ENCODE assay signal across 20 cellular contexts in the genomic region with DNA sequence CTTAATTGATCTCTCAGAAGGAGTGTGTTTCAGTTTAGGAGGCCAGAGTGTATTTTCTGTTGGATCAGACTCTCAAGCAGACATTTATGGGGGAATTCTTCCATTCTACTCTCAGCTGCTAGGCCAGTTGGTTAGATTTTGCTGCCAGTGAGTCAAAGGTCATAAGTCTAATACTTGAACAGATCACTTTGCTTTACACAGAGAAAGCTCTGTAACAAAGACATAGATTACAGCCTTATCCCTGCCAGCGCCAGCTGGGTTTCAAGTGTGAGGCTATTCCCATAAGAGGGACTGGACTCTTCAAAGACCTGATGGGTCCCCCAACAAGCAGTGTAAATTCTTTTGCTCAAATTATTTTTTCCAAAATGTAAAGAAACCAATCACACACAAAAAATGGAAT.
A peak's percentile ranks its signal among the peaks of the same experiment; 100 is the strongest.
DNase-seq lines count a peak whose midpoint lies in the region; ATAC-seq and TF ChIP-seq lines count a peak whose summit lies in the region.
"Had no signal": no experiment of that assay in that cellular context is flagged by ENCODE, and none has a peak within 500 bp of the region (broad histone marks: within the 10 kb centered on the region; RNA-seq: fewer than 3 reads in every experiment).

No MANE protein-coding gene starts in this region.

- no peaks in the 10 kb centered on the region for H3K36me3 Mint-ChIP-seq in nephron progenitor cell (ENCODE audit: low read depth)
- H3K36me3 Mint-ChIP-seq in WTC11 = no peaks in the 10 kb centered on the region
- H3K36me3 Mint-ChIP-seq: naive B cell had no signal

- peaks cover 32% of the 10 kb centered on the region for H3K4me1 Mint-ChIP-seq in nephron progenitor cell
- no peaks in the 10 kb centered on the region for H3K4me1 Mint-ChIP-seq in WTC11
- H3K4me1 Mint-ChIP-seq: activated CD4-positive, alpha-beta memory T cell treated with anti-CD3 and anti-CD28 coated beads, Interleukin-2, amount 10 ng/mL, durations not matched to agents 7 days and 5 days; naive B cell had no signal

- no peak overlapping the region for H3K4me3 Mint-ChIP-seq in nephron progenitor cell
- H3K4me3 Mint-ChIP-seq in WTC11 = no peak overlapping the region
- H3K4me3 Mint-ChIP-seq: activated CD4-positive, alpha-beta memory T cell treated with anti-CD3 and anti-CD28 coated beads, Interleukin-2, amount 10 ng/mL, durations not matched to agents 7 days and 5 days; dendritic cell treated with granulocyte-macrophage colony-stimulating factor and Interleukin-4, amounts not matched to agents 40 ng/mL and 50 ng/mL, for 4 days; naive B cell had no signal

- H3K27ac ChIP-seq in right atrium auricular region (peak overlapping the region in 1 of 2 donors; percentile 20), uterus (peak overlapping the region; percentile 15 to 52)
- H3K27ac ChIP-seq: ascending aorta had no signal

- H3K9me3 Mint-ChIP-seq in nephron progenitor cell = peaks cover 3% of the 10 kb centered on the region
- H3K9me3 Mint-ChIP-seq in WTC11 = no peaks in the 10 kb centered on the region
- H3K9me3 Mint-ChIP-seq: activated T-helper 2 cell treated with anti-CD3 and anti-CD28 coated beads, Interferon-gamma antibody, Interleukin-2, Interleukin-4, amounts not matched to agents 10 μg/mL and 5 μg/mL and 100 μg/mL, durations not matched to agents 14 hours and 24 hours and 36 hours; dendritic cell treated with granulocyte-macrophage colony-stimulating factor and Interleukin-4, amounts not matched to agents 40 ng/mL and 50 ng/mL, for 4 days had no signal

- no peaks in the 10 kb centered on the region for H3K27me3 Mint-ChIP-seq in nephron progenitor cell (ENCODE audit: low read depth, poor library complexity)
- no peaks in the 10 kb centered on the region for H3K27me3 Mint-ChIP-seq in WTC11 (ENCODE audit: low read depth)
- H3K27me3 Mint-ChIP-seq: activated CD4-positive, alpha-beta memory T cell treated with anti-CD3 and anti-CD28 coated beads, Interleukin-2, amount 10 ng/mL, durations not matched to agents 7 days and 5 days; dendritic cell treated with granulocyte-macrophage colony-stimulating factor and Interleukin-4, amounts not matched to agents 40 ng/mL and 50 ng/mL, for 4 days; naive B cell had no signal

- no peak for TF ChIP-seq POLR2A in uterus (IDR thresholded peaks at IDR 0.05)

- POLR2A ChIA-PET in WTC11 (lab: Charles Lee) = no interaction called here

- H3K4me3 ChIP-seq in right atrium auricular region (no peak overlapping the region), choroid plexus epithelial cell (ENCODE audit: low read depth, low read length) (no peak overlapping the region), uterus (no peak overlapping the region)
- H3K4me3 ChIP-seq: ascending aorta, MG63, tibial artery had no signal

- peak; percentile 67 for ATAC-seq in Right ventricle myocardium superior (ENCODE audit: poor library complexity)
- ATAC-seq in HG03342 (IDR thresholded peaks at IDR 0.05; ENCODE audit: unreplicated experiment) = no peak
- ATAC-seq in WTC11 = no peak

- DNase-seq in Right ventricle myocardium superior (no peak), right atrium auricular region (ENCODE audit: low spot score) (no peak), choroid plexus epithelial cell (ENCODE audit: low read depth) (peak; percentile 38), nephron progenitor cell (no peak), uterus (no peak), WTC11 (ENCODE audit: low spot score) (no peak)
- no peak for DNase-seq in stimulated activated CD4-positive, alpha-beta T cell treated with anti-CD3 and anti-CD28 coated beads, Interleukin-15, amount 100 ng/mL, for 24 hours
- DNase-seq: ACHN; activated CD4-positive, alpha-beta memory T cell treated with anti-CD3 and anti-CD28 coated beads, Interleukin-2, amount 10 ng/mL, durations not matched to agents 7 days and 5 days; hippocampal formation; MG63; naive B cell; NCI-H2029 treated with DMSO at 0.1 percent for 48 hours; stimulated activated CD4-positive, alpha-beta T cell treated with anti-CD3 and anti-CD28 coated beads, Interleukin-2, amount 100 ng/mL, for 48 hours; stimulated activated CD8-positive, alpha-beta memory T cell treated with anti-CD3 and anti-CD28 coated beads, Interleukin-4, amount 100 ng/mL, for 48 hours; tibial artery had no signal

- intact Hi-C loops in Right ventricle myocardium superior (cut with DNase I) (loop anchor here (10.0 kb wide), 1 partner anchor 140 kb away; no protein-coding TSS in a partner anchor), uterus (cut with DNase I; ENCODE audit: low total_unique reads) (no loop called here)

- no peak for TF ChIP-seq CTCF in right atrium auricular region (IDR thresholded peaks at IDR 0.05)
- no peak for TF ChIP-seq CTCF in choroid plexus epithelial cell (conservative IDR thresholded peaks at IDR 0.05; ENCODE audit: low read depth, low read length)
- no peak for TF ChIP-seq CTCF in nephron progenitor cell (IDR thresholded peaks at IDR 0.05)
- TF ChIP-seq CTCF in uterus (IDR thresholded peaks at IDR 0.05) = no peak
- no peak for TF ChIP-seq CTCF in WTC11 (IDR thresholded peaks at IDR 0.05)

- peak overlapping the region; percentile 91 for H3K27ac Mint-ChIP-seq in nephron progenitor cell
- H3K27ac Mint-ChIP-seq in WTC11 = no peak overlapping the region
- H3K27ac Mint-ChIP-seq: activated CD4-positive, alpha-beta memory T cell treated with anti-CD3 and anti-CD28 coated beads, Interleukin-2, amount 10 ng/mL, durations not matched to agents 7 days and 5 days; activated T-helper 2 cell treated with anti-CD3 and anti-CD28 coated beads, Interferon-gamma antibody, Interleukin-2, Interleukin-4, amounts not matched to agents 10 μg/mL and 5 μg/mL and 100 μg/mL, durations not matched to agents 14 hours and 24 hours and 36 hours; dendritic cell treated with granulocyte-macrophage colony-stimulating factor and Interleukin-4, amounts not matched to agents 40 ng/mL and 50 ng/mL, for 4 days; naive B cell had no signal

- H3K36me3 ChIP-seq in right atrium auricular region = no peaks in the 10 kb centered on the region
- no peaks in the 10 kb centered on the region for H3K36me3 ChIP-seq in uterus
- H3K36me3 ChIP-seq: ascending aorta, MG63, tibial artery had no signal

- CTCF ChIA-PET in WTC11 (lab: Charles Lee) = no interaction called here

- H3K27me3 ChIP-seq in right atrium auricular region (no peaks in the 10 kb centered on the region), uterus (no peaks in the 10 kb centered on the region)
- H3K27me3 ChIP-seq: ascending aorta, MG63, tibial artery had no signal

- H3K9me3 ChIP-seq in right atrium auricular region = no peaks in the 10 kb centered on the region
- no peaks in the 10 kb centered on the region for H3K9me3 ChIP-seq in uterus
- H3K9me3 ChIP-seq: ascending aorta, MG63, tibial artery had no signal

- H3K4me1 ChIP-seq in right atrium auricular region (peaks cover 0 to 10% of the 10 kb centered on the region in 2 donors), uterus (no peaks in the 10 kb centered on the region)
- H3K4me1 ChIP-seq: ascending aorta had no signal

TF ChIP-seq in WTC11, 78 proteins besides CTCF, POLR2A, EP300 and RAD21 (continues in another document):
- TF ChIP-seq CREM (CRISPR knock-in tag; IDR thresholded peaks at IDR 0.05) = no peak
- no peak for TF ChIP-seq ETV6 (CRISPR knock-in tag; IDR thresholded peaks at IDR 0.05)
- no peak for TF ChIP-seq NR3C1 (CRISPR knock-in tag; conservative IDR thresholded peaks at IDR 0.05; ENCODE audit: low read depth)
- no peak for TF ChIP-seq E2F1 (CRISPR knock-in tag; IDR thresholded peaks at IDR 0.05)
- no peak for TF ChIP-seq ZNF671 (CRISPR knock-in tag; IDR thresholded peaks at IDR 0.05)
- TF ChIP-seq SOX15 (CRISPR knock-in tag; IDR thresholded peaks at IDR 0.05) = no peak
- TF ChIP-seq, protein P1, sequence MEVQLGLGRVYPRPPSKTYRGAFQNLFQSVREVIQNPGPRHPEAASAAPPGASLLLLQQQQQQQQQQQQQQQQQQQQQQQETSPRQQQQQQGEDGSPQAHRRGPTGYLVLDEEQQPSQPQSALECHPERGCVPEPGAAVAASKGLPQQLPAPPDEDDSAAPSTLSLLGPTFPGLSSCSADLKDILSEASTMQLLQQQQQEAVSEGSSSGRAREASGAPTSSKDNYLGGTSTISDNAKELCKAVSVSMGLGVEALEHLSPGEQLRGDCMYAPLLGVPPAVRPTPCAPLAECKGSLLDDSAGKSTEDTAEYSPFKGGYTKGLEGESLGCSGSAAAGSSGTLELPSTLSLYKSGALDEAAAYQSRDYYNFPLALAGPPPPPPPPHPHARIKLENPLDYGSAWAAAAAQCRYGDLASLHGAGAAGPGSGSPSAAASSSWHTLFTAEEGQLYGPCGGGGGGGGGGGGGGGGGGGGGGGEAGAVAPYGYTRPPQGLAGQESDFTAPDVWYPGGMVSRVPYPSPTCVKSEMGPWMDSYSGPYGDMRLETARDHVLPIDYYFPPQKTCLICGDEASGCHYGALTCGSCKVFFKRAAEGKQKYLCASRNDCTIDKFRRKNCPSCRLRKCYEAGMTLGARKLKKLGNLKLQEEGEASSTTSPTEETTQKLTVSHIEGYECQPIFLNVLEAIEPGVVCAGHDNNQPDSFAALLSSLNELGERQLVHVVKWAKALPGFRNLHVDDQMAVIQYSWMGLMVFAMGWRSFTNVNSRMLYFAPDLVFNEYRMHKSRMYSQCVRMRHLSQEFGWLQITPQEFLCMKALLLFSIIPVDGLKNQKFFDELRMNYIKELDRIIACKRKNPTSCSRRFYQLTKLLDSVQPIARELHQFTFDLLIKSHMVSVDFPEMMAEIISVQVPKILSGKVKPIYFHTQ (CRISPR knock-in tag; IDR thresholded peaks at IDR 0.05) = no peak
